8 cellular contexts compared by ENCODE assay signal in the genomic region with DNA sequence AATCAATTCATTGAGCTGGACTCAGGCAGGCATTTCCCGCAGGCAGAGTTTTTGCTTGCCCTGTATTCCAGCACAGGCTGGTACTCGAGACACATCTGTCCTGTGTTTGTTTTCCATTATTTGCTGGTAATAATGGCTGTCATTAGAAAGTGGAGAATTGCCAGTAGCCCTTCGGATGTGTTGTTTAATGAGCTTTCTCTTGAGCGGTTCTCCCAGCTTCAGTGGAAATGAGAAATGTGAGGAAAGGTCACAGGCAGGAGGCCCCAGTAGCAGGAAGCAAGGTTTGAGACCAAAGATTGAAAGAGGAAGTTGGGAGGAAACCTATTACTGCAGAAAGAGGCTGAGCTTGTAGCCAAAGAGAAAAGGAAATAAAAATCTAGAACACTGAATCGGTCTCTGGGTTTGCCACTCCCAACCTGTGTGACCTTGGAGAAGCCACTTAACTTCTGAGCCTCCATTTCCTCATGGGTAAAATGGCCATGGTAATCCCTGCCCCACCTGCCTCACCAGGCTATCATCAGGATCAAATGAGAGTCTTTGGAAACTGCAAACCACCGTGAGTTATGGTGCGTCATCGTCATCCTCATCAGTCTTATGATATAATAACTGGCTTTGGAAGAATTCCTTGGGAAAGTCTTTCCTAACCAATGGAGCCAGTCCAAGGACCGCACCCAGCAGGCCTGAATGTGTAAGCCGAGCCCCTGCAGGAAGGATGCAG.
DNase-seq lines count a peak whose midpoint lies in the region; ATAC-seq, FAIRE-seq and TF ChIP-seq lines count a peak whose summit lies in the region.

No MANE protein-coding gene starts in this region.

- no peaks in the 10 kb centered on the region for H3K27me3 ChIP-seq in HUES6 (ENCODE audit: control insufficient read depth, insufficient read depth, low read length)
- no peaks in the 10 kb centered on the region for H3K27me3 ChIP-seq in pancreas

- H3K36me3 ChIP-seq in HUES6 (ENCODE audit: control insufficient read depth, insufficient read depth, low read length), result peaks cover 38% of the 10 kb centered on the region
- no peaks in the 10 kb centered on the region for H3K36me3 ChIP-seq in pancreas

- ATAC-seq in pancreas (peak in 3 of 4 donors; percentile 49 to 67 (median 65)), GM21381 (IDR thresholded peaks at IDR 0.05; ENCODE audit: unreplicated experiment) (no peak), HG03565 (IDR thresholded peaks at IDR 0.05; ENCODE audit: unreplicated experiment) (no peak)

- H3K4me1 ChIP-seq in HUES6 (ENCODE audit: control insufficient read depth, insufficient read depth, low read length) (peaks cover 50% of the 10 kb centered on the region), pancreas (peaks cover 0 to 11% (median 0%) of the 10 kb centered on the region in 3 donors)

- DNase-seq in Ammon's horn (ENCODE audit: low spot score) (peak; percentile 35), SIG-M5 treated with dmso at 0.1 percent for 504 hours (lab: John Stamatoyannopoulos, UW; ENCODE audit: unreplicated experiment) (peak; percentile 86), epidermal melanocyte (ENCODE audit: insufficient read length, low spot score) (peak; percentile 65), pancreas (no peak), 8988T (no peak)

- no peak overlapping the region for H3K9ac ChIP-seq in HUES6 (ENCODE audit: low read length)

- 68 to 74% methylated on average over 10 of the region's 10 CpGs for WGBS in pancreas, 2 donors

- no peak for TF ChIP-seq CTCF in pancreas (IDR thresholded peaks at IDR 0.05)

- H3K27ac ChIP-seq in HUES6 (ENCODE audit: low read depth, low read length), result peak overlapping the region; percentile 28; the same call in 1 of the 2 replicates
- H3K27ac ChIP-seq in pancreas, result peak overlapping the region in 2 of 4 donors; percentile 46 to 48

- intact Hi-C loops in pancreas (cut with DNase I), result no loop called here

- FAIRE-seq in pancreas (lab: Jason Lieb, UNC), result no peak

- no peaks in the 10 kb centered on the region for H3K9me3 ChIP-seq in HUES6 (ENCODE audit: control insufficient read depth, insufficient read depth, low read depth, low read length)
- no peaks in the 10 kb centered on the region for H3K9me3 ChIP-seq in pancreas

- H3K4me3 ChIP-seq in HUES6 (ENCODE audit: low read depth, low read length) (no peak overlapping the region), pancreas (no peak overlapping the region)

Comparison
In these comparisons a context has a peak if more than half of its experiments do, and no peak if none do; other contexts are left out.
1. DNase-seq: peak in Ammon's horn (single experiment), SIG-M5 treated with dmso at 0.1 percent for 504 hours (single experiment) and epidermal melanocyte (single experiment); none in pancreas (0 of 6) and 8988T (single experiment).
2. ATAC-seq: peak in pancreas (3 of 4); none in GM21381 (single experiment) and HG03565 (single experiment).